Comparison of ENCODE assay signal across 2 cellular contexts in genomic region chr12:109944561-109944960, GRCh38.
TF ChIP-seq lines count a peak whose summit lies in the region.

No MANE protein-coding gene starts in this region.

TF ChIP-seq in HepG2, 621 proteins besides CTCF, POLR2A, EP300 and RAD21:
- no peak for TF ChIP-seq ZNF891 (CRISPR knock-in tag; IDR thresholded peaks at IDR 0.05)

TF ChIP-seq in endothelial cell of umbilical vein, 7 proteins besides CTCF, POLR2A, EP300 and RAD21:
- TF ChIP-seq MAX (IDR thresholded peaks at IDR 0.05; ENCODE audit: insufficient read depth, insufficient read length) (no peak), JUN (IDR thresholded peaks at IDR 0.05; ENCODE audit: borderline replicate concordance, insufficient read depth, insufficient read length, low read depth) (no peak), POLR2AphosphoS5 (IDR thresholded peaks at IDR 0.05; ENCODE audit: insufficient read depth, low read depth, low read length) (no peak), EZH2 (IDR thresholded peaks at IDR 0.05; ENCODE audit: borderline replicate concordance, low read depth, low read length, severe bottlenecking) (no peak), FOS (IDR thresholded peaks at IDR 0.05; ENCODE audit: borderline replicate concordance, insufficient read depth, low read length) (no peak), MYC (IDR thresholded peaks at IDR 0.05; ENCODE audit: low read depth, low read length) (no peak)
